In genomic region chr1:160376525-160377131, GRCh38 we compare ENCODE assay signal across 8 cellular contexts. TPM values are rescaled to one million over a fixed set of nuclear protein-coding genes. Genes with fewer than 3 reads are reported as not detected.
DNase-seq lines count a peak whose midpoint lies in the region; ATAC-seq, FAIRE-seq and TF ChIP-seq lines count a peak whose summit lies in the region.

No MANE protein-coding gene starts in this region.

- peak; percentile 84 to 94 for TF ChIP-seq RAD21 in A549 (conservative IDR thresholded peaks at IDR 0.05 in 1 of 2, IDR thresholded peaks at IDR 0.05 in 1 of 2)

- H3K36me3 ChIP-seq in right atrium auricular region (no peaks in the 10 kb centered on the region), prostate gland (no peaks in the 10 kb centered on the region)

- WGBS in A549 (ENCODE audit: missing lambda C conversion rate) = 2% methylated on average over 5 of the region's 5 CpGs
- 28% methylated on average over 5 of the region's 5 CpGs for WGBS in prostate gland

- no peak for TF ChIP-seq EP300 in A549 (IDR thresholded peaks at IDR 0.05)

- intact Hi-C loops in prostate gland (cut with DNase I) = loop anchor here (5.0 to 10.0 kb wide), 2 partner anchors 172 to 274 kb away; partner anchors contain the start of gene PEA15

- CTCF ChIA-PET in A549 (lab: Yijun Ruan, JAX) = interaction anchor here (0.6 to 10.0 kb wide), 44 partner anchors 10 to 485 kb away, joined by 3 to 76 read pairs (median 4); partner anchors contain the start of gene NHLH1

- POLR2A ChIA-PET in A549 (lab: Yijun Ruan, JAX) = interaction anchor here (1.2 kb wide), 1 partner anchor 10 kb away, joined by 5 read pairs; the partner anchor contains the start of gene NHLH1

- H3K27me3 ChIP-seq in right atrium auricular region (no peaks in the 10 kb centered on the region), prostate gland (replicated peaks; ENCODE audit: insufficient read depth) (no peaks in the 10 kb centered on the region)

- H3K27ac ChIP-seq in A549 (no peak overlapping the region), right atrium auricular region (peak overlapping the region; percentile 7 to 29), prostate gland (no peak overlapping the region)

- DNase-seq in A549 (ENCODE audit: low read depth in 1 of 2, low spot score in 1 of 2) = peak; percentile 65 to 76
- peak; percentile 78 for DNase-seq in GM03348 (ENCODE audit: low spot score)
- DNase-seq in HS-27A (ENCODE audit: low read depth) = peak; percentile 15
- peak; percentile 95 for DNase-seq in NCI-H82 (lab: John Stamatoyannopoulos, UW)
- DNase-seq in anterior cingulate cortex (lab: John Stamatoyannopoulos, UW) = peak in 32 of 58 donors; percentile 13 to 85 (median 32)
- peak; percentile 52 for DNase-seq in right atrium auricular region (ENCODE audit: low spot score)
- no peak for DNase-seq in prostate gland (ENCODE audit: low spot score)
- no peak for DNase-seq in HPDE6-E6E7 (ENCODE audit: extremely low spot score)

- H3K4me2 ChIP-seq in A549 = no peak overlapping the region; the same call in 2 of the 3 replicates

- H3K9me3 ChIP-seq in A549 = no peaks in the 10 kb centered on the region
- H3K9me3 ChIP-seq in right atrium auricular region = no peaks in the 10 kb centered on the region
- H3K9me3 ChIP-seq in prostate gland = no peaks in the 10 kb centered on the region

- peak; percentile 80 to 93 for ATAC-seq in A549

- TF ChIP-seq CTCF in A549 (IDR thresholded peaks at IDR 0.05) (peak; percentile 96), right atrium auricular region (IDR thresholded peaks at IDR 0.05) (peak; percentile 88 to 94), prostate gland (IDR thresholded peaks at IDR 0.05) (peak in 3 of 4 experiments; percentile 56 to 83 (median 81))

- TF ChIP-seq POLR2A in A549 (IDR thresholded peaks at IDR 0.05; ENCODE audit: low read length) (no peak), prostate gland (IDR thresholded peaks at IDR 0.05) (no peak)

- H3K4me3 ChIP-seq in A549 = no peak overlapping the region
- no peak overlapping the region for H3K4me3 ChIP-seq in right atrium auricular region
- H3K4me3 ChIP-seq in prostate gland = no peak overlapping the region

- H3K4me1 ChIP-seq in A549 (no peaks in the 10 kb centered on the region), right atrium auricular region (peaks cover 0 to 20% of the 10 kb centered on the region in 2 donors), prostate gland (replicated peaks) (peaks cover 4% of the 10 kb centered on the region)

- peak; percentile 79 for FAIRE-seq in A549 (lab: Jason Lieb, UNC)

TF ChIP-seq in A549, 52 proteins besides CTCF, POLR2A, EP300 and RAD21:
- TF ChIP-seq ZSCAN20 (CRISPR knock-in tag; IDR thresholded peaks at IDR 0.05) = no peak
- peak; percentile 68 for TF ChIP-seq SMC3 (IDR thresholded peaks at IDR 0.05)

RNA-seq across cellular contexts. Expression of gene NHLH1, which starts 9.8 kb away (rescaled TPM):
- polyA plus RNA-seq in A549 (2011; rRNA removed) (0.63 and 0.67 TPM in 2 replicates), A549 (2017; fragmentation: RNase III; extraction: RNeasy Plus Mini Kit Qiagen cat#74134 plus additional on column Dnase treatment) (0.29 to 0.49 TPM (median 0.34 TPM) in 3 replicates)
- polyA plus RNA-seq in A549 (2012; cell fraction: cytosol; rRNA removed) = 0.37 and 0.38 TPM in 2 replicates
- 1.6 and 2.1 TPM in 2 replicates for polyA plus RNA-seq in A549 (2012; cell fraction: nucleus; rRNA removed)
- polyA minus RNA-seq in A549 (2011; rRNA and poly(A)+ RNA removed) = 0.21 and 0.58 TPM in 2 replicates
- total RNA-seq in right atrium auricular region (not detected), prostate gland (not detected)

RNA-seq across cellular contexts. Expression of gene VANGL2, which starts 23.7 kb away (rescaled TPM):
- polyA plus RNA-seq in A549 (2011; rRNA removed) = 3.9 and 4.5 TPM in 2 replicates
- polyA plus RNA-seq in A549 (2012; cell fraction: cytosol; rRNA removed) = 1.5 and 2.1 TPM in 2 replicates
- 3.7 and 4.6 TPM in 2 replicates for polyA plus RNA-seq in A549 (2012; cell fraction: nucleus; rRNA removed)
- 2.9 to 4.2 TPM (median 4.1 TPM) in 3 replicates for polyA plus RNA-seq in A549 (2017; fragmentation: RNase III; extraction: RNeasy Plus Mini Kit Qiagen cat#74134 plus additional on column Dnase treatment)
- 3.3 TPM in 2 replicates for polyA minus RNA-seq in A549 (2011; rRNA and poly(A)+ RNA removed)
- total RNA-seq in right atrium auricular region = 1 to 10 TPM; 3.4 to 8.1 TPM
- 10 to 100 TPM in 1 of 2 donors, 1 to 10 TPM in 1; 9.7 to 13.6 TPM for total RNA-seq in prostate gland

RNA-seq across cellular contexts. Expression of gene NCSTN, which starts 33.4 kb away (rescaled TPM):
- 90.4 and 91.6 TPM in 2 replicates for polyA plus RNA-seq in A549 (2011; rRNA removed)
- polyA plus RNA-seq in A549 (2012; cell fraction: cytosol; rRNA removed) = 53.6 and 63.9 TPM in 2 replicates
- 111 and 121 TPM in 2 replicates for polyA plus RNA-seq in A549 (2012; cell fraction: nucleus; rRNA removed)
- 40.5 to 44.6 TPM (median 41.6 TPM) in 3 replicates for polyA plus RNA-seq in A549 (2017; fragmentation: RNase III; extraction: RNeasy Plus Mini Kit Qiagen cat#74134 plus additional on column Dnase treatment)
- 73.7 and 84.8 TPM in 2 replicates for polyA minus RNA-seq in A549 (2011; rRNA and poly(A)+ RNA removed)
- 10 to 100 TPM; 63.4 to 71.3 TPM for total RNA-seq in right atrium auricular region
- total RNA-seq in prostate gland = 100 to 1,000 TPM in 1 of 2 donors, 10 to 100 TPM in 1; 81.2 to 117 TPM

RNA-seq across cellular contexts. Expression of gene COPA, which starts 33.6 kb away (rescaled TPM):
- polyA plus RNA-seq in A549 (2011; rRNA removed) (149 and 188 TPM in 2 replicates), A549 (2017; fragmentation: RNase III; extraction: RNeasy Plus Mini Kit Qiagen cat#74134 plus additional on column Dnase treatment) (80.3 to 83.5 TPM (median 82.5 TPM) in 3 replicates)
- polyA plus RNA-seq in A549 (2012; cell fraction: cytosol; rRNA removed) = 54.1 and 67.7 TPM in 2 replicates
- 49.6 and 65.0 TPM in 2 replicates for polyA plus RNA-seq in A549 (2012; cell fraction: nucleus; rRNA removed)
- 191 and 211 TPM in 2 replicates for polyA minus RNA-seq in A549 (2011; rRNA and poly(A)+ RNA removed)
- total RNA-seq in right atrium auricular region (100 to 1,000 TPM in 1 of 2 donors, 10 to 100 TPM in 1; 96.1 to 134 TPM), prostate gland (100 to 1,000 TPM; 123 to 129 TPM)

Comparison
In these comparisons a context has a peak if more than half of its experiments do, and no peak if none do; other contexts are left out.
1. DNase-seq: peak in A549 (2 of 2), GM03348 (single experiment), HS-27A (single experiment), NCI-H82 (single experiment), anterior cingulate cortex (32 of 58) and right atrium auricular region (single experiment); none in prostate gland (single experiment) and HPDE6-E6E7 (single experiment).
2. H3K27ac ChIP-seq: peak in right atrium auricular region (2 of 2); none in A549 (0 of 2) and prostate gland (0 of 2).
3. Peak in every context shown above with its lines, with median percentiles within 50 percentile points of each other: CTCF ChIP-seq.